In genomic region chr17:47720754-47721533, GRCh38 we compare ENCODE assay signal across 1 cellular context.
A peak's percentile ranks its signal among the peaks of the same experiment; 100 is the strongest.
TF ChIP-seq lines count a peak whose summit lies in the region.

No MANE protein-coding gene starts in this region.

TF ChIP-seq in GM12878, 131 proteins besides CTCF, POLR2A, EP300 and RAD21 (continued from another document and continues in another):
- no peak for TF ChIP-seq ATF2 (IDR thresholded peaks at IDR 0.05; ENCODE audit: low read length)
- TF ChIP-seq HDAC2 (IDR thresholded peaks at IDR 0.05): no peak
- no peak for TF ChIP-seq KDM1A (IDR thresholded peaks at IDR 0.05; ENCODE audit: borderline replicate concordance)
- TF ChIP-seq E4F1 (IDR thresholded peaks at IDR 0.05; ENCODE audit: borderline replicate concordance, partially characterized antibody): no peak
- no peak for TF ChIP-seq SRF (IDR thresholded peaks at IDR 0.05; ENCODE audit: low read depth in 2 of 2, low read length in 2 of 2)
- TF ChIP-seq BHLHE40 (IDR thresholded peaks at IDR 0.05; ENCODE audit: borderline replicate concordance in 1 of 2, low read depth in 2 of 2, low read length in 1 of 2): peak in 1 of 2 experiments; percentile 47; a peak in 2 of 4 replicates
- peak; percentile 43; the same call in 1 of the 2 replicates for TF ChIP-seq RUNX3 (IDR thresholded peaks at IDR 0.05; ENCODE audit: low read length)
- TF ChIP-seq PAX8 (IDR thresholded peaks at IDR 0.05): no peak
- TF ChIP-seq SKIL (IDR thresholded peaks at IDR 0.05; ENCODE audit: low read depth, poor library complexity, severe bottlenecking): no peak
- no peak for TF ChIP-seq BCLAF1 (IDR thresholded peaks at IDR 0.05)
- no peak for TF ChIP-seq E2F4 (IDR thresholded peaks at IDR 0.05; ENCODE audit: low read depth, low read length)
- TF ChIP-seq SUZ12 (IDR thresholded peaks at IDR 0.05; ENCODE audit: unreplicated experiment): no peak
- TF ChIP-seq IRF5 (IDR thresholded peaks at IDR 0.05; ENCODE audit: borderline replicate concordance): no peak
- TF ChIP-seq POLR2AphosphoS5 (IDR thresholded peaks at IDR 0.05; ENCODE audit: low read length): no peak
- no peak for TF ChIP-seq SREBF1 (IDR thresholded peaks at IDR 0.05; ENCODE audit: low read length)
- TF ChIP-seq ATF7 (IDR thresholded peaks at IDR 0.05; ENCODE audit: low read depth): peak; percentile 54
- TF ChIP-seq SMARCA5 (IDR thresholded peaks at IDR 0.05): peak; percentile 87
- no peak for TF ChIP-seq TARDBP (IDR thresholded peaks at IDR 0.05; ENCODE audit: borderline replicate concordance)
- TF ChIP-seq PAX5 (IDR thresholded peaks at IDR 0.05; ENCODE audit: borderline replicate concordance, low read depth, low read length): peak; percentile 33; the same call in 1 of the 2 replicates
- no peak for TF ChIP-seq PML (IDR thresholded peaks at IDR 0.05; ENCODE audit: low read length)
- TF ChIP-seq TBL1XR1 (IDR thresholded peaks at IDR 0.05; ENCODE audit: low read depth, low read length): no peak; the same call in 1 of the 2 replicates
- TF ChIP-seq YBX1 (IDR thresholded peaks at IDR 0.05): no peak
- no peak for TF ChIP-seq ZBTB33 (IDR thresholded peaks at IDR 0.05)
- peak; percentile 39; the same call in 1 of the 2 replicates for TF ChIP-seq RELB (IDR thresholded peaks at IDR 0.05; ENCODE audit: low read depth)
- no peak for TF ChIP-seq STAT1 (conservative IDR thresholded peaks at IDR 0.05)
- no peak for TF ChIP-seq SP1 (IDR thresholded peaks at IDR 0.05; ENCODE audit: low read depth, low read length)
- TF ChIP-seq CBX3 (IDR thresholded peaks at IDR 0.05; ENCODE audit: borderline replicate concordance, low read depth): no peak
- no peak for TF ChIP-seq KAT2A (conservative IDR thresholded peaks at IDR 0.05; ENCODE audit: control insufficient read depth, low read depth, low read length)
- no peak for TF ChIP-seq KLF5 (IDR thresholded peaks at IDR 0.05; ENCODE audit: partially characterized antibody)
- no peak for TF ChIP-seq SMAD1 (IDR thresholded peaks at IDR 0.05; ENCODE audit: low read depth, partially characterized antibody)
- TF ChIP-seq SMAD5 (IDR thresholded peaks at IDR 0.05; ENCODE audit: low read depth): no peak
- TF ChIP-seq NFXL1 (IDR thresholded peaks at IDR 0.05; ENCODE audit: borderline replicate concordance): no peak
- no peak for TF ChIP-seq TAF1 (IDR thresholded peaks at IDR 0.05; ENCODE audit: borderline replicate concordance, low read depth, low read length)
- no peak for TF ChIP-seq NRF1 (conservative IDR thresholded peaks at IDR 0.05; ENCODE audit: low read depth, low read length)
- TF ChIP-seq NKRF (conservative IDR thresholded peaks at IDR 0.05): no peak
- TF ChIP-seq NBN (IDR thresholded peaks at IDR 0.05): peak; percentile 77; the same call in 1 of the 2 replicates
- no peak for TF ChIP-seq TCF12 (IDR thresholded peaks at IDR 0.05; ENCODE audit: low read depth, low read length)
- peak; percentile 53 to 61; a peak in 3 of 4 replicates for TF ChIP-seq IKZF2 (IDR thresholded peaks at IDR 0.05)
- no peak for TF ChIP-seq ZNF687 (IDR thresholded peaks at IDR 0.05)
- TF ChIP-seq CBFB (IDR thresholded peaks at IDR 0.05; ENCODE audit: low read depth): no peak
